In genomic region chr4:72571337-72571736, GRCh38 we compare ENCODE assay signal across 9 cellular contexts. TPM values are rescaled to one million over a fixed set of nuclear protein-coding genes. Genes with fewer than 3 reads are reported as not detected.
"Had no signal": no experiment of that assay in that cellular context is flagged by ENCODE, and none has a peak within 500 bp of the region (broad histone marks: within the 10 kb centered on the region; RNA-seq: fewer than 3 reads in every experiment).

No MANE protein-coding gene starts in this region.

- H3K9ac ChIP-seq: KMS-11 had no signal

- H3K4me2 ChIP-seq: KMS-11 had no signal

- DNase-seq: IMR-90, KBM-7, KG1 had no signal

- ATAC-seq: HepG2 had no signal

- H3K27ac ChIP-seq: HL-60, KMS-11 had no signal

- FAIRE-seq: HepG2, HTR-8/SVneo had no signal

RNA-seq across cellular contexts. Expression of gene ADAMTS3, which starts 2.3 kb away (rescaled TPM):
- total RNA-seq: HepG2, HT-29 had no signal
- polyA plus RNA-seq: HepG2, IgD-negative memory B cell had no signal
